ENCODE assay signal across 17 cellular contexts in the genomic region with DNA sequence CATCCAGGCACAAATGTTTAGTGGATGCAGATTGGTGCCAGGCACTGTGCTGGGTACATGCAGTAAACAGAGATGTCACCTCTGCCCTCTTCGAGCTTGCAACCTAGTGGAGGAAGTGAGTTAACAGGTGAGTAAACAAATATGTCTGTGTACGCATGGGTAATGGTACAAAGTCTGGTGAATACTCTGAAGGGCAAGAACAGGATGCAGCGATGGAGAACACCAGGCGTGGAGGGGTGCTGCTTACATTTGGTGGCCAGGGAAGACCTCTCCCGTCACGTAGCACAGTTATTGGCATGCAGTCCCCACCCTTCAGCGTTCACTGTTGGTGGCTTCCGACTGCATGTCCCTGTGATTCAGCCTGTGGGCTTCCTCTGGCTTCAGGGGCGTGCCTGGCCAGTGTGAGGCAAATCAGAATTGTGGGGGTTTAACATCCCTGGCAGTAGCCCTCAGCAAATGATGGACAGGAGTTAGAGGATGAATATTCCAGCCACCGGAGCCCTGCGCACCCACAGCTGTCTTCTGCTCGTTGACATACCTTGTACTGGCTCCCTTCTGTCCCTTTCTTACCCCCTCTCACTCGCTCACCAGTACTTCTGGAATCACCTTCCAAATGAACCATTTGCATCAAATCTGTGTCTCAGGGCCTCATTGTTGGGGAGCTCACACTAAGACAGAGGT. TPM values are rescaled to one million over a fixed set of nuclear protein-coding genes. Genes with fewer than 3 reads are reported as not detected.
DNase-seq lines count a peak whose midpoint lies in the region; ATAC-seq, FAIRE-seq and TF ChIP-seq lines count a peak whose summit lies in the region.
"Had no signal": no experiment of that assay in that cellular context is flagged by ENCODE, and none has a peak within 500 bp of the region (broad histone marks: within the 10 kb centered on the region; RNA-seq: fewer than 3 reads in every experiment).

No MANE protein-coding gene starts in this region.

- no peaks in the 10 kb centered on the region for H3K36me3 ChIP-seq in body of pancreas (replicated peaks in 1 of 2; ENCODE audit: insufficient read depth in 1 of 2, low read depth in 2 of 2)
- H3K36me3 ChIP-seq: esophagus muscularis mucosa had no signal

- no peak overlapping the region for H3K4me3 ChIP-seq in body of pancreas
- H3K4me3 ChIP-seq: dorsolateral prefrontal cortex, esophagus muscularis mucosa had no signal

- H3K9me3 ChIP-seq in body of pancreas, result no peaks in the 10 kb centered on the region
- H3K9me3 ChIP-seq: esophagus muscularis mucosa had no signal

- DNase-seq in Caki2 (ENCODE audit: low read depth), result peak; percentile 24
- peak; percentile 49 for DNase-seq in NCI-H146 (lab: John Stamatoyannopoulos, UW)
- DNase-seq in body of pancreas, result peak in 1 of 4 donors; percentile 23
- DNase-seq in mucosa of gallbladder (ENCODE audit: low spot score), result peak; percentile 59
- DNase-seq in GM10266 (ENCODE audit: extremely low spot score), result no peak
- no peak for DNase-seq in D721Med (ENCODE audit: insufficient read length, low spot score)
- DNase-seq: activated CD4-positive, CD25-positive, alpha-beta regulatory T cell treated with anti-CD3 and anti-CD28 coated beads, Interleukin-2, amount 50 U/mL, for 72 hours; activated naive CD4-positive, alpha-beta T cell treated with anti-CD3 and anti-CD28 coated beads, Interleukin-2, amount 10 ng/mL, durations not matched to agents 7 days and 5 days; NCI-H2107; retina had no signal

- no peak for FAIRE-seq in D721Med (lab: Jason Lieb, UNC)
- FAIRE-seq: GM18507, H54 had no signal

- intact Hi-C loops in body of pancreas (cut with DNase I), result no loop called here

- WGBS in body of pancreas, 2 donors, result 67 to 76% methylated on average over 11 to 13 of the region's 13 CpGs

- no peak overlapping the region for H3K27ac ChIP-seq in body of pancreas
- H3K27ac ChIP-seq: dorsolateral prefrontal cortex, esophagus muscularis mucosa had no signal

- TF ChIP-seq CTCF in body of pancreas (IDR thresholded peaks at IDR 0.05) (peak in 1 of 7 experiments; percentile 8), GM10266 (IDR thresholded peaks at IDR 0.05; ENCODE audit: control insufficient read depth, insufficient read depth, low read depth, missing control alignments) (no peak), D721Med (IDR thresholded peaks at IDR 0.05; ENCODE audit: insufficient read depth, missing control alignments) (no peak)

- in situ Hi-C loops in Caki2 (cut with HindIII; ENCODE audit: low pct_unique_long_range_greater_than_20kb, low sequenced_read_pairs), result no loop called here

- no peaks in the 10 kb centered on the region for H3K27me3 ChIP-seq in body of pancreas
- H3K27me3 ChIP-seq: dorsolateral prefrontal cortex had no signal

- TF ChIP-seq POLR2A in body of pancreas (IDR thresholded peaks at IDR 0.05), result no peak

- ATAC-seq in body of pancreas (peak; percentile 21), GM21576 (IDR thresholded peaks at IDR 0.05; ENCODE audit: unreplicated experiment) (no peak), HG03378 (IDR thresholded peaks at IDR 0.05; ENCODE audit: unreplicated experiment) (no peak)
- ATAC-seq: Right ventricle myocardium inferior had no signal

- no peaks in the 10 kb centered on the region for H3K4me1 ChIP-seq in body of pancreas
- H3K4me1 ChIP-seq: esophagus muscularis mucosa had no signal

RNA-seq across cellular contexts. Expression of gene HDAC11, which starts 9.1 kb away (rescaled TPM):
- total RNA-seq in Caki2 (2014; rRNA removed; shearing (Covaris generic); ENCODE audit: low replicate concordance), result 13.3 and 19.3 TPM in 2 replicates
- total RNA-seq in body of pancreas (10 to 100 TPM; 13.8 to 45.4 TPM), mucosa of gallbladder (43.7 TPM)

RNA-seq across cellular contexts. Expression of gene NUP210, which starts 50.9 kb away (rescaled TPM):
- 27.2 and 36.0 TPM in 2 replicates for total RNA-seq in Caki2 (2014; rRNA removed; shearing (Covaris generic); ENCODE audit: low replicate concordance)
- total RNA-seq in body of pancreas (10 to 100 TPM; 16.3 to 19.1 TPM), mucosa of gallbladder (12.1 TPM)

Comparison
In these comparisons a context has a peak if more than half of its experiments do, and no peak if none do; other contexts are left out.
1. DNase-seq: peak in Caki2 (single experiment), NCI-H146 (single experiment) and mucosa of gallbladder (single experiment); none in GM10266 (single experiment) and D721Med (single experiment).